Comparison of ENCODE assay signal across 1 cellular context in genomic region chr11:43905788-43906187, GRCh38.
A peak's percentile ranks its signal among the peaks of the same experiment; 100 is the strongest.
TF ChIP-seq lines count a peak whose summit lies in the region.

No MANE protein-coding gene starts in this region.

TF ChIP-seq in endothelial cell of umbilical vein, 7 proteins besides CTCF, POLR2A, EP300 and RAD21:
- TF ChIP-seq MYC (IDR thresholded peaks at IDR 0.05; ENCODE audit: low read depth, low read length) (no peak), JUN (IDR thresholded peaks at IDR 0.05; ENCODE audit: borderline replicate concordance, insufficient read depth, insufficient read length, low read depth) (peak; percentile 38)
